8 cellular contexts compared by ENCODE assay signal in genomic region chr9:93132287-93132927, GRCh38. TPM values are rescaled to one million over a fixed set of nuclear protein-coding genes. Genes with fewer than 3 reads are reported as not detected.
DNase-seq lines count a peak whose midpoint lies in the region; ATAC-seq and TF ChIP-seq lines count a peak whose summit lies in the region.

No MANE protein-coding gene starts in this region.

- no peaks in the 10 kb centered on the region for H3K36me3 ChIP-seq in GM23248 (ENCODE audit: low read depth)
- H3K36me3 ChIP-seq in gastroesophageal sphincter, result no peaks in the 10 kb centered on the region

- H3K4me1 Mint-ChIP-seq in activated B cell treated with CpG ODN at 0.5 μM for 24 hours (peaks cover 42% of the 10 kb centered on the region), osteocyte (ENCODE audit: unreplicated experiment) (peaks cover 57% of the 10 kb centered on the region)

- H3K9ac ChIP-seq in GM23248, result peak overlapping the region; percentile 97

- H3K9me3 ChIP-seq in GM23248 (ENCODE audit: low read depth), result no peaks in the 10 kb centered on the region
- H3K9me3 ChIP-seq in gastroesophageal sphincter, result no peaks in the 10 kb centered on the region

- intact Hi-C loops in activated B cell treated with CpG ODN at 0.5 μM for 24 hours (cut with micrococcal nuclease), result loop anchor here (10.0 kb wide), 2 partner anchors 322 to 432 kb away; partner anchors contain the start of genes FAM120A and FAM120AOS

- no peaks in the 10 kb centered on the region for H3F3A ChIP-seq in GM23248 (ENCODE audit: insufficient read depth)

- H2AFZ ChIP-seq in GM23248, result peak overlapping the region; percentile 96

- no peak for ATAC-seq in activated B cell treated with CpG ODN at 0.5 μM for 24 hours (ENCODE audit: low read depth)
- ATAC-seq in gastroesophageal sphincter, result peak; percentile 45
- ATAC-seq in GM18870 (IDR thresholded peaks at IDR 0.05; ENCODE audit: unreplicated experiment), result no peak
- no peak for ATAC-seq in GM21737 (IDR thresholded peaks at IDR 0.05; ENCODE audit: unreplicated experiment)
- no peak for ATAC-seq in HG02642 (IDR thresholded peaks at IDR 0.05; ENCODE audit: poor library complexity, unreplicated experiment)

- H3K4me1 ChIP-seq in GM23248 (ENCODE audit: insufficient read depth), result peaks cover 13% of the 10 kb centered on the region
- H3K4me1 ChIP-seq in gastroesophageal sphincter, result peaks cover 3 to 84% (median 71%) of the 10 kb centered on the region in 3 donors

- no peaks in the 10 kb centered on the region for H3K36me3 Mint-ChIP-seq in activated B cell treated with CpG ODN at 0.5 μM for 24 hours (ENCODE audit: low read depth)
- no peaks in the 10 kb centered on the region for H3K36me3 Mint-ChIP-seq in osteocyte (ENCODE audit: unreplicated experiment)

- H3K9me2 ChIP-seq in GM23248 (ENCODE audit: insufficient read depth), result no peaks in the 10 kb centered on the region

- 0 out of 2 replicates have a peak, but pooled peaks cover 9% of the 10 kb centered on the region for H3K79me2 ChIP-seq in GM23248 (ENCODE audit: insufficient read depth)

- POLR2A ChIA-PET in activated B cell treated with CpG ODN at 0.5 μM for 24 hours (lab: Charles Lee), result no interaction called here

- H3K9me3 Mint-ChIP-seq in activated B cell treated with CpG ODN at 0.5 μM for 24 hours (no peaks in the 10 kb centered on the region), osteocyte (ENCODE audit: unreplicated experiment) (no peaks in the 10 kb centered on the region)

- in situ Hi-C loops in GM23248 (cut with MboI), result no loop called here

- no peaks in the 10 kb centered on the region for H3K27me3 Mint-ChIP-seq in activated B cell treated with CpG ODN at 0.5 μM for 24 hours
- H3K27me3 Mint-ChIP-seq in osteocyte (ENCODE audit: unreplicated experiment), result no peaks in the 10 kb centered on the region

- H3K27ac ChIP-seq in GM23248, result peak overlapping the region; percentile 62
- H3K27ac ChIP-seq in gastroesophageal sphincter, result peak overlapping the region; percentile 89 to 98 (median 98)

- H3K27me3 ChIP-seq in GM23248 (replicated peaks; ENCODE audit: insufficient read depth) (no peaks in the 10 kb centered on the region), gastroesophageal sphincter (no peaks in the 10 kb centered on the region)

- H3K27ac Mint-ChIP-seq in activated B cell treated with CpG ODN at 0.5 μM for 24 hours (no peak overlapping the region), osteocyte (ENCODE audit: unreplicated experiment) (peak overlapping the region; percentile 79)

- H4K20me1 ChIP-seq in GM23248 (ENCODE audit: insufficient read depth), result no peaks in the 10 kb centered on the region

- 24 to 26% methylated on average over 12 of the region's 12 CpGs for WGBS in GM23248 (ENCODE audit: low coverage in 1 of 2, low lambda C conversion rate in 2 of 2, missing lambda C conversion rate in 2 of 2), 2 experiments
- WGBS in gastroesophageal sphincter (ENCODE audit: low coverage in 1 of 2), 2 donors, result 17 to 25% methylated on average over 2 to 3 of the region's 12 CpGs

- TF ChIP-seq POLR2A in gastroesophageal sphincter (IDR thresholded peaks at IDR 0.05), result peak; percentile 29 to 34

- CTCF ChIA-PET in activated B cell treated with CpG ODN at 0.5 μM for 24 hours (lab: Charles Lee), result no interaction called here

- TF ChIP-seq EP300 in gastroesophageal sphincter (IDR thresholded peaks at IDR 0.05), result no peak

- TF ChIP-seq CTCF in activated B cell treated with CpG ODN at 0.5 μM for 24 hours (IDR thresholded peaks at IDR 0.05) (no peak), gastroesophageal sphincter (IDR thresholded peaks at IDR 0.05) (no peak), osteocyte (IDR thresholded peaks at IDR 0.05) (no peak)

- H3K4me2 ChIP-seq in GM23248 (ENCODE audit: unreplicated experiment), result peak overlapping the region; percentile 93

- peak overlapping the region; percentile 85 for H3K4me3 Mint-ChIP-seq in activated B cell treated with CpG ODN at 0.5 μM for 24 hours
- no peak overlapping the region for H3K4me3 Mint-ChIP-seq in osteocyte (ENCODE audit: unreplicated experiment)

- DNase-seq in GM23248 (peak; percentile 82), activated B cell treated with CpG ODN at 0.5 μM for 24 hours (no peak), osteocyte (ENCODE audit: extremely low spot score, unreplicated experiment) (no peak), activated gamma-delta T cell treated with Interleukin-2 at 50 U/mL for 16 hours (no peak)

- peak overlapping the region; percentile 95 for H3K4me3 ChIP-seq in GM23248
- H3K4me3 ChIP-seq in gastroesophageal sphincter, result peak overlapping the region; percentile 76 to 78

RNA-seq across cellular contexts. Expression of gene NINJ1, which starts 1.6 kb away (rescaled TPM):
- total RNA-seq in GM23248 (2014; rRNA removed; shearing (Covaris generic)), result 19.1 and 24.9 TPM in 2 replicates
- 42.9 and 44.2 TPM in 2 replicates for polyA plus RNA-seq in GM23248 (2016; fragmentation: Nextera tagmentation; extraction: Ambion mirVana)
- total RNA-seq in activated B cell treated with CpG ODN at 0.5 μM for 24 hours, result 10.2 and 11.0 TPM in 2 replicates
- 10 to 100 TPM; 58.8 to 81.6 (median 75.2) TPM for total RNA-seq in gastroesophageal sphincter
- total RNA-seq in osteocyte, result 28.1 and 32.9 TPM in 2 replicates

RNA-seq across cellular contexts. Expression of gene CARD19, which starts 36.4 kb away (rescaled TPM):
- 48.8 and 54.1 TPM in 2 replicates for total RNA-seq in GM23248 (2014; rRNA removed; shearing (Covaris generic))
- 58.6 and 69.5 TPM in 2 replicates for polyA plus RNA-seq in GM23248 (2016; fragmentation: Nextera tagmentation; extraction: Ambion mirVana)
- total RNA-seq in activated B cell treated with CpG ODN at 0.5 μM for 24 hours (13.7 and 15.6 TPM in 2 replicates), gastroesophageal sphincter (10 to 100 TPM; 78.5 to 82.2 (median 80.1) TPM), osteocyte (35.8 and 42.9 TPM in 2 replicates)

RNA-seq across cellular contexts. Expression of gene WNK2, which starts 51.5 kb away (rescaled TPM):
- total RNA-seq in GM23248 (2014; rRNA removed; shearing (Covaris generic)), result not detected in 2 replicates
- not detected in 2 replicates for polyA plus RNA-seq in GM23248 (2016; fragmentation: Nextera tagmentation; extraction: Ambion mirVana)
- 0.24 TPM in 1 of 2 replicates, not detected in the other for total RNA-seq in activated B cell treated with CpG ODN at 0.5 μM for 24 hours
- 100 to 1,000 TPM in 1 of 4 donors, 10 to 100 TPM in 3; 26.8 to 104 (median 48.6) TPM for total RNA-seq in gastroesophageal sphincter
- total RNA-seq in osteocyte, result not detected in 2 replicates

Comparison
In these comparisons a context has a peak if more than half of its experiments do, and no peak if none do; other contexts are left out.
1. RNA of gene WNK2, which starts 51.5 kb away (total RNA-seq): 26.8 to 104 TPM in gastroesophageal sphincter; 0.24 TPM in activated B cell treated with CpG ODN at 0.5 μM for 24 hours, not detected in GM23248 and not detected in osteocyte; every median in the first group is over 10 times any median in the second.